1 cellular context compared by ENCODE assay signal in the genomic region with DNA sequence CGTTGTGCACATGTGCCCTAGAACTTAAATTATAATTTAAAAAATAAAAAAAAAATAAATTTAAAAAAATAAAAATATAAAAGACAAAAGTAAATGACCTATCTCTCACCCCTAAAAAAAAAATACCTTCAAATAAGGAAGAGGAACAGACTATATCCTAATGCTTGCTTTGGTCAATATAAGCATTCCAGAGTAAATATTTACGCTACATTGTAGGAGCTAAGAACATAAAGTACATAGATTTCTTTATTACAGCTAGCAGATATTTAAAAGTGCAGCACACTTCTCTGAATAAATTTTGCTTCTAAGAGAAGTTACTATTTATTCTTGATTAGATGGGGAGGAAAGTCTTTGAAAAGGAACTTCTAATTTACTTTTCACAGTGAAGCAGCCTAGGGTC.
TF ChIP-seq lines count a peak whose summit lies in the region.

No MANE protein-coding gene starts in this region.

TF ChIP-seq in HepG2, 621 proteins besides CTCF, POLR2A, EP300 and RAD21:
- TF ChIP-seq ZNF75D (CRISPR knock-in tag; IDR thresholded peaks at IDR 0.05; ENCODE audit: borderline replicate concordance) (no peak), RARA (CRISPR knock-in tag; IDR thresholded peaks at IDR 0.05) (peak; percentile 34; the same call in 1 of the 2 replicates)
